Comparison of ENCODE assay signal across 8 cellular contexts in the genomic region with DNA sequence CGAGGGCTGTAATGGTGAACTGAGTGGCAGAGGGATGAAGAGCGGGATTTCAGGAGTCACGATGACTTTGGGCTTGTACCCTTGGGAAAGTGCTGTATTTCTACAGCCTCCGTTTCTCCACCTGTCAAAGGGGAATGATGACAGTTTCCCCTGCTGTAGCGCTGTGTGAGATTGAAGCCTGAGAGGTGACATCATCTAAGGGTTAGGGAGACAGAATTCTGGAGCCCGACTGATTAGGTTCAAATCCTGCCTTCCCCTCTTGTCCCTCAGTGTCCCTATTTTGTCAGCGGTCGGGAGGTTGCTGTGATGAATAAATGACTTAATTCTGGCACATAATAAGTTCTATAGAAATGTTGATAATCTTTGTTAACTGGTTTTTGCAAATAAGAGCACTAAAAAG. TPM values are rescaled to one million over a fixed set of nuclear protein-coding genes. Genes with fewer than 3 reads are reported as not detected.
A peak's percentile ranks its signal among the peaks of the same experiment; 100 is the strongest.
DNase-seq lines count a peak whose midpoint lies in the region; TF ChIP-seq lines count a peak whose summit lies in the region.

No MANE protein-coding gene starts in this region.

- TF ChIP-seq CTCF in lower leg skin (IDR thresholded peaks at IDR 0.05) = no peak
- TF ChIP-seq CTCF in thyroid gland (IDR thresholded peaks at IDR 0.05) = no peak

- peak overlapping the region; percentile 96 for H3K4me3 Mint-ChIP-seq in activated CD4-positive, alpha-beta T cell treated with anti-CD3 and anti-CD28 coated beads, Interleukin-2, amount 10 ng/mL, durations not matched to agents 7 days and 5 days

- peak overlapping the region; percentile 59 for H3K4me3 ChIP-seq in lower leg skin (ENCODE audit: low read depth, poor library complexity, severe bottlenecking)
- H3K4me3 ChIP-seq in thyroid gland (replicated peaks in 1 of 3) = peak overlapping the region; percentile 54 to 85 (median 85)

- no peaks in the 10 kb centered on the region for H3K9me3 ChIP-seq in thyroid gland

- H3K4me1 Mint-ChIP-seq in activated CD4-positive, alpha-beta T cell treated with anti-CD3 and anti-CD28 coated beads, Interleukin-2, amount 10 ng/mL, durations not matched to agents 7 days and 5 days = peaks cover 31% of the 10 kb centered on the region

- TF ChIP-seq POLR2A in lower leg skin (IDR thresholded peaks at IDR 0.05) = no peak
- TF ChIP-seq POLR2A in thyroid gland (IDR thresholded peaks at IDR 0.05) = no peak

- intact Hi-C loops in lower leg skin (cut with DNase I; ENCODE audit: low total_unique reads) (loop anchor here (10.0 kb wide), 1 partner anchor 318 kb away; the partner anchor contains the start of gene OLFM2), thyroid gland (cut with DNase I) (loop anchor here (10.0 kb wide), 2 partner anchors 138 to 318 kb away; partner anchors contain the start of genes EIF3G, OLFM2 and P2RY11)

- H3K27me3 Mint-ChIP-seq in activated CD4-positive, alpha-beta T cell treated with anti-CD3 and anti-CD28 coated beads, Interleukin-2, amount 10 ng/mL, durations not matched to agents 7 days and 5 days = no peaks in the 10 kb centered on the region

- 20 to 27% methylated on average over 8 of the region's 8 CpGs for WGBS in lower leg skin, 2 donors
- WGBS in thyroid gland, 2 donors = 29 to 34% methylated on average over 7 to 8 of the region's 8 CpGs

- H3K27ac ChIP-seq in angular gyrus (ENCODE audit: low read depth, low read length) (peak overlapping the region; percentile 68), thyroid gland (peak overlapping the region in 1 of 3 donors; percentile 45)

- no peak for DNase-seq in activated CD4-positive, alpha-beta T cell treated with anti-CD3 and anti-CD28 coated beads, Interleukin-2, amount 10 ng/mL, durations not matched to agents 7 days and 5 days
- no peak for DNase-seq in activated CD4-positive, alpha-beta T cell treated with anti-CD3 and anti-CD28 coated beads, Interleukin-2, amount 50 U/mL, for 1 hour
- DNase-seq in lower leg skin (ENCODE audit: low spot score in 2 of 2) (no peak), thyroid gland (no peak), DMS114 treated with DMSO at 0.1 percent for 48 hours (lab: John Stamatoyannopoulos, UW; ENCODE audit: unreplicated experiment) (no peak), MV-4-11 (lab: John Stamatoyannopoulos, UW) (no peak), kidney glomerular epithelial cell (lab: John Stamatoyannopoulos, UW) (no peak)

- peaks cover 34% of the 10 kb centered on the region for H3K36me3 Mint-ChIP-seq in activated CD4-positive, alpha-beta T cell treated with anti-CD3 and anti-CD28 coated beads, Interleukin-2, amount 10 ng/mL, durations not matched to agents 7 days and 5 days (ENCODE audit: low read depth)

- CTCF ChIA-PET in activated CD4-positive, alpha-beta T cell treated with anti-CD3 and anti-CD28 coated beads, Interleukin-2, amount 10 ng/mL, durations not matched to agents 7 days and 5 days (lab: Charles Lee) = no interaction called here

- POLR2A ChIA-PET in activated CD4-positive, alpha-beta T cell treated with anti-CD3 and anti-CD28 coated beads, Interleukin-2, amount 10 ng/mL, durations not matched to agents 7 days and 5 days (lab: Charles Lee) = no interaction called here

- H3K27me3 ChIP-seq in thyroid gland = no peaks in the 10 kb centered on the region

- H3K36me3 ChIP-seq in thyroid gland = peaks cover 15 to 17% of the 10 kb centered on the region in 2 donors

- peak overlapping the region; percentile 99 for H3K27ac Mint-ChIP-seq in activated CD4-positive, alpha-beta T cell treated with anti-CD3 and anti-CD28 coated beads, Interleukin-2, amount 10 ng/mL, durations not matched to agents 7 days and 5 days

- H3K4me1 ChIP-seq in thyroid gland = peaks cover 0 to 7% of the 10 kb centered on the region in 2 donors

- no peaks in the 10 kb centered on the region for H3K9me3 Mint-ChIP-seq in activated CD4-positive, alpha-beta T cell treated with anti-CD3 and anti-CD28 coated beads, Interleukin-2, amount 10 ng/mL, durations not matched to agents 7 days and 5 days

RNA-seq across cellular contexts. Expression of gene MRPL4, which starts 0.7 kb away (rescaled TPM):
- total RNA-seq in activated CD4-positive, alpha-beta T cell treated with anti-CD3 and anti-CD28 coated beads, Interleukin-2, amount 10 ng/mL, durations not matched to agents 7 days and 5 days = 10 to 100 TPM; 58.7 to 67.9 TPM
- total RNA-seq in lower leg skin (10 to 100 TPM; 77.2 to 90.8 (median 83.5) TPM), thyroid gland (10 to 100 TPM; 36.1 to 81.7 (median 54.9) TPM)

RNA-seq across cellular contexts. Expression of gene ICAM1, which starts 18.2 kb away (rescaled TPM):
- total RNA-seq in activated CD4-positive, alpha-beta T cell treated with anti-CD3 and anti-CD28 coated beads, Interleukin-2, amount 10 ng/mL, durations not matched to agents 7 days and 5 days = 1 to 10 TPM; 8.0 to 9.0 TPM
- total RNA-seq in lower leg skin (10 to 100 TPM in 1 of 4 donors, 1 to 10 TPM in 3; 5.1 to 19.0 (median 6.7) TPM), thyroid gland (10 to 100 TPM in 3 of 4 donors, 1 to 10 TPM in 1; 8.1 to 37.6 (median 19.7) TPM)

RNA-seq across cellular contexts. Expression of gene S1PR2, which starts 21.6 kb away (rescaled TPM):
- 1 to 10 TPM; 6.1 to 6.5 TPM for total RNA-seq in activated CD4-positive, alpha-beta T cell treated with anti-CD3 and anti-CD28 coated beads, Interleukin-2, amount 10 ng/mL, durations not matched to agents 7 days and 5 days
- total RNA-seq in lower leg skin = 10 to 100 TPM in 2 of 4 donors, 1 to 10 TPM in 2; 4.5 to 11.4 (median 8.2) TPM
- 1 to 10 TPM; 3.6 to 9.8 (median 5.3) TPM for total RNA-seq in thyroid gland

RNA-seq across cellular contexts. Expression of gene ICAM4, which starts 34.0 kb away (rescaled TPM):
- total RNA-seq in activated CD4-positive, alpha-beta T cell treated with anti-CD3 and anti-CD28 coated beads, Interleukin-2, amount 10 ng/mL, durations not matched to agents 7 days and 5 days = 1 to 10 TPM; 1.4 to 1.8 TPM
- total RNA-seq in lower leg skin (under 1 TPM in 1 of 4 donors, not detected in 3; 0.38 TPM), thyroid gland (under 1 TPM in 1 of 4 donors, not detected in 3; 0.44 TPM)

RNA-seq across cellular contexts. Expression of gene ICAM5, which starts 37.0 kb away (rescaled TPM):
- total RNA-seq in activated CD4-positive, alpha-beta T cell treated with anti-CD3 and anti-CD28 coated beads, Interleukin-2, amount 10 ng/mL, durations not matched to agents 7 days and 5 days = under 1 TPM; 0.12 to 0.17 TPM
- total RNA-seq in lower leg skin (under 1 TPM in 2 of 4 donors, not detected in 2; 0.13 to 0.20 TPM), thyroid gland (1 to 10 TPM in 2 of 4 donors, not detected in 2; 1.0 to 1.6 TPM)
